17 cellular contexts compared by ENCODE assay signal in the genomic region with DNA sequence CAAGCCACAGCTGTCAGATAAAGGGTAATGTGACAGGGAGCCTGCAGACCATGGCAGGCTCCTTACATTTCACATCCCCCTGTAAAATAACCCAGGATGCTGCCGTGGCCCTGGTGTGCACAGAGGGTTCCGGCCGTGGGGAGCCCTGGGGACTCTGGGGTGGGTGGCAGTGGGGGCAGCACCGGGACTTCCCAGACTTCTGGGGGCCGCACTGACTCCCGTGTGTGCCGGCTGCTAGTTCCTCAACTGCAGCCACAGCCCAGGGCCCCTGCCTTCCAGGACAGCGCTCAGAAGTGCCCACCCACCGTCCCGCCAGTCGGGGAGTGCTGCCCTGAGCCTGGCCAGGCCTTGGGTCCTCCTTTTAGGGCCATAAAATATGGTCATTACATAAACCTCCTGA. TPM values are rescaled to one million over a fixed set of nuclear protein-coding genes. Genes with fewer than 3 reads are reported as not detected.
A peak's percentile ranks its signal among the peaks of the same experiment; 100 is the strongest.
DNase-seq lines count a peak whose midpoint lies in the region; ATAC-seq and TF ChIP-seq lines count a peak whose summit lies in the region.
"Had no signal": no experiment of that assay in that cellular context is flagged by ENCODE, and none has a peak within 500 bp of the region (broad histone marks: within the 10 kb centered on the region; RNA-seq: fewer than 3 reads in every experiment).

No MANE protein-coding gene starts in this region.

- no peaks in the 10 kb centered on the region for H3K36me3 Mint-ChIP-seq in H9 (ENCODE audit: insufficient read depth in 1 of 3, low read depth in 3 of 3)
- H3K36me3 Mint-ChIP-seq in naive thymus-derived CD8-positive, alpha-beta T cell = no peaks in the 10 kb centered on the region

- H4K91ac ChIP-seq in H9 (ENCODE audit: insufficient read length, low read depth, low read length) = no peak overlapping the region

- no peak overlapping the region for H3K56ac ChIP-seq in H9 (ENCODE audit: insufficient read length, low read depth, low read length)

- CTCF ChIA-PET in SK-N-SH (lab: Yijun Ruan, JAX) = interaction anchor here (0.8 to 10.9 kb wide), 3 partner anchors 21 to 161 kb away, joined by 3 to 128 read pairs (median 5); no protein-coding TSS in a partner anchor

- H4K20me1 ChIP-seq in SK-N-SH (ENCODE audit: insufficient read depth) = no peaks in the 10 kb centered on the region
- no peaks in the 10 kb centered on the region for H4K20me1 ChIP-seq in H9 (ENCODE audit: control insufficient read depth, insufficient read depth, insufficient read length)

- H3K4me3 Mint-ChIP-seq in H9 = no peak overlapping the region
- no peak overlapping the region for H3K4me3 Mint-ChIP-seq in naive thymus-derived CD8-positive, alpha-beta T cell
- H3K4me3 Mint-ChIP-seq: GM23338 had no signal

- TF ChIP-seq RAD21 in SK-N-SH (IDR thresholded peaks at IDR 0.05; ENCODE audit: low read length) = no peak

- no peaks in the 10 kb centered on the region for H3K23me2 ChIP-seq in H9 (ENCODE audit: insufficient read length, low read depth, low read length, poor library complexity, severe bottlenecking)

- H3K9me3 ChIP-seq in SK-N-SH = no peaks in the 10 kb centered on the region
- no peaks in the 10 kb centered on the region for H3K9me3 ChIP-seq in H9 (ENCODE audit: control insufficient read depth, low read depth, low read length)
- H3K9me3 ChIP-seq in sigmoid colon = no peaks in the 10 kb centered on the region

- no peak overlapping the region for H3K4me3 ChIP-seq in SK-N-SH (ENCODE audit: low read depth in 2 of 2, low read length in 1 of 2)
- H3K4me3 ChIP-seq in sigmoid colon = no peak overlapping the region
- H3K4me3 ChIP-seq: GM23338 had no signal

- H2BK12ac ChIP-seq in H9 (ENCODE audit: insufficient read length, low read depth, low read length) = no peak overlapping the region

- H3K79me1 ChIP-seq in H9 (ENCODE audit: insufficient read depth, low read depth, low read length, poor library complexity, severe bottlenecking) = no peaks in the 10 kb centered on the region

- no peak overlapping the region for H2BK15ac ChIP-seq in H9 (ENCODE audit: low read depth, low read length)

- H3K4ac ChIP-seq in H9 (ENCODE audit: low read depth, low read length) = no peak overlapping the region

- TF ChIP-seq CTCF in SK-N-SH (IDR thresholded peaks at IDR 0.05) = no peak
- TF ChIP-seq CTCF in H9 (conservative IDR thresholded peaks at IDR 0.05) = no peak
- TF ChIP-seq CTCF in sigmoid colon (IDR thresholded peaks at IDR 0.05) = no peak

- no peak overlapping the region for H3K14ac ChIP-seq in H9 (ENCODE audit: insufficient read depth, low read length)

- no peak overlapping the region for H2BK120ac ChIP-seq in H9 (ENCODE audit: low read depth, low read length, poor library complexity, severe bottlenecking)

- POLR2A ChIA-PET in SK-N-SH (lab: Yijun Ruan, JAX) = no interaction called here
- POLR2A ChIA-PET in naive thymus-derived CD8-positive, alpha-beta T cell (lab: Charles Lee) = no interaction called here

- H3K18ac ChIP-seq in H9 (ENCODE audit: insufficient read length, low read depth, low read length) = no peak overlapping the region

- H3K9ac ChIP-seq in SK-N-SH (no peak overlapping the region), H9 (ENCODE audit: extremely low read depth, insufficient read length, low read length) (no peak overlapping the region)

- no peaks in the 10 kb centered on the region for H3K9me2 ChIP-seq in SK-N-SH

- H3F3A ChIP-seq in SK-N-SH (replicated peaks; ENCODE audit: insufficient read depth) = no peaks in the 10 kb centered on the region

- TF ChIP-seq EP300 in SK-N-SH (IDR thresholded peaks at IDR 0.05; ENCODE audit: borderline replicate concordance in 1 of 2, low read depth in 1 of 2, low read length in 1 of 2) = no peak
- TF ChIP-seq EP300 in sigmoid colon (IDR thresholded peaks at IDR 0.05) = no peak

- H3K27ac ChIP-seq in SK-N-SH (ENCODE audit: low read depth in 2 of 2, low read length in 1 of 2) = no peak overlapping the region
- no peak overlapping the region for H3K27ac ChIP-seq in H9 (ENCODE audit: insufficient read length, low read depth, low read length)
- no peak overlapping the region for H3K27ac ChIP-seq in sigmoid colon
- H3K27ac ChIP-seq: 22Rv1 had no signal

- no peak overlapping the region for H3K4me2 ChIP-seq in SK-N-SH
- no peak overlapping the region for H3K4me2 ChIP-seq in H9 (ENCODE audit: insufficient read depth, insufficient read length, low read length)
- H3K4me2 ChIP-seq: GM23338 had no signal

- no peaks in the 10 kb centered on the region for H3K36me3 ChIP-seq in SK-N-SH (replicated peaks in 1 of 2; ENCODE audit: control insufficient read depth in 1 of 2, insufficient read depth in 2 of 2, low read length in 1 of 2)
- no peaks in the 10 kb centered on the region for H3K36me3 ChIP-seq in sigmoid colon

- H3K27me3 ChIP-seq in SK-N-SH (ENCODE audit: insufficient read depth) = peaks cover 67% of the 10 kb centered on the region
- H3K27me3 ChIP-seq in H9 (ENCODE audit: insufficient read depth, low read length) = no peaks in the 10 kb centered on the region
- H3K27me3 ChIP-seq in sigmoid colon = peaks cover 0 to 30% (median 0%) of the 10 kb centered on the region in 3 donors

- H3K27me3 Mint-ChIP-seq in H9 (ENCODE audit: low read depth) = peaks cover 22% of the 10 kb centered on the region
- peaks cover 2 to 31% (median 9%) of the 10 kb centered on the region in 5 donors for H3K27me3 Mint-ChIP-seq in naive thymus-derived CD8-positive, alpha-beta T cell

- H3K9me3 Mint-ChIP-seq in H9 = no peaks in the 10 kb centered on the region; a peak in 1 of 5 replicates
- H3K9me3 Mint-ChIP-seq in naive thymus-derived CD8-positive, alpha-beta T cell = no peaks in the 10 kb centered on the region
- H3K9me3 Mint-ChIP-seq: GM23338 had no signal

- no peak overlapping the region for H4K5ac ChIP-seq in H9 (ENCODE audit: insufficient read length, low read depth, low read length)

- H3K23ac ChIP-seq in H9 (ENCODE audit: insufficient read length, low read depth, low read length) = no peak overlapping the region

- H2BK20ac ChIP-seq in H9 (ENCODE audit: low read depth, low read length, poor library complexity, severe bottlenecking) = no peak overlapping the region

- DNase-seq in SK-N-SH = peak; percentile 23
- DNase-seq in H9 = peak; percentile 14
- DNase-seq in mesenteric fat pad (ENCODE audit: low spot score) = peak; percentile 86
- peak; percentile 24 for DNase-seq in sigmoid colon
- no peak for DNase-seq in HUDEP-2 (lab: John Stamatoyannopoulos, UW; ENCODE audit: unreplicated experiment in 76 of 76)
- DNase-seq in naive thymus-derived CD8-positive, alpha-beta T cell = no peak
- DNase-seq: AML-193, MM.1S, NCI-H2081 treated with DMSO at 0.1 percent for 48 hours had no signal

- no peak overlapping the region for H3K27ac Mint-ChIP-seq in H9
- no peak overlapping the region for H3K27ac Mint-ChIP-seq in naive thymus-derived CD8-positive, alpha-beta T cell
- H3K27ac Mint-ChIP-seq: GM23338 had no signal

- ATAC-seq in SK-N-SH treated with all-trans-retinoic acid at 6 μM for 48 hours (no peak), GM18498 (IDR thresholded peaks at IDR 0.05; ENCODE audit: unreplicated experiment) (no peak)
- ATAC-seq in naive thymus-derived CD8-positive, alpha-beta T cell = no peak
- ATAC-seq: GM23338, HCT116, Panc1 had no signal

- H2AFZ ChIP-seq in SK-N-SH (ENCODE audit: low read depth) = no peak overlapping the region
- no peak overlapping the region for H2AFZ ChIP-seq in H9 (ENCODE audit: low read length)
- H2AFZ ChIP-seq: GM23338 had no signal

- WGBS in SK-N-SH (ENCODE audit: low lambda C conversion rate) = 46% methylated on average over 5 of the region's 11 CpGs
- no CpG with 5 or more reads among the region's 11 CpGs for whole genome bisulfite sequencing in H9 (ENCODE audit: extremely low coverage, insufficient read length, low lambda C conversion rate)
- 69 to 70% methylated on average over 11 of the region's 11 CpGs for WGBS in sigmoid colon, 2 donors

- intact Hi-C loops in sigmoid colon (cut with DNase I) = no loop called here

- no peak overlapping the region for H2AK5ac ChIP-seq in H9 (ENCODE audit: insufficient read length, low read length)

- peaks cover 0 to 11% of the 10 kb centered on the region in 2 experiments; a peak in 2 of 4 replicates for H3K4me1 Mint-ChIP-seq in H9
- no peaks in the 10 kb centered on the region for H3K4me1 Mint-ChIP-seq in naive thymus-derived CD8-positive, alpha-beta T cell
- H3K4me1 Mint-ChIP-seq: GM23338 had no signal

- no peak for TF ChIP-seq POLR2A in sigmoid colon (IDR thresholded peaks at IDR 0.05)

- no peak overlapping the region for H2BK5ac ChIP-seq in H9 (ENCODE audit: insufficient read length, low read length)

- H3K4me1 ChIP-seq in SK-N-SH (ENCODE audit: control insufficient read depth in 1 of 2, insufficient read depth in 2 of 2, low read depth in 1 of 2, low read length in 1 of 2) = peaks cover 0 to 12% of the 10 kb centered on the region in 2 experiments; a peak in 1 of 4 replicates
- H3K4me1 ChIP-seq in H9 (ENCODE audit: insufficient read depth, low read length) = no peaks in the 10 kb centered on the region
- H3K4me1 ChIP-seq in sigmoid colon = no peaks in the 10 kb centered on the region

- H4K8ac ChIP-seq in H9 (replicated peaks; ENCODE audit: insufficient read length, low read depth, low read length) = no peak overlapping the region

- no peak overlapping the region for H3T11ph ChIP-seq in H9 (ENCODE audit: low read length)

- H3K79me2 ChIP-seq in SK-N-SH (ENCODE audit: insufficient read depth) (no peaks in the 10 kb centered on the region), H9 (ENCODE audit: insufficient read depth, low read length) (no peaks in the 10 kb centered on the region)

TF ChIP-seq in SK-N-SH, 30 proteins besides CTCF, POLR2A, EP300 and RAD21 (continues in another document):
- TF ChIP-seq TCF12 (IDR thresholded peaks at IDR 0.05) = no peak
- TF ChIP-seq RXRA (IDR thresholded peaks at IDR 0.05; ENCODE audit: borderline replicate concordance, low read depth) = no peak
- no peak for TF ChIP-seq FOXM1 (IDR thresholded peaks at IDR 0.05; ENCODE audit: low read depth)
- TF ChIP-seq FOXJ3 (CRISPR knock-in tag; IDR thresholded peaks at IDR 0.05) = no peak

TF ChIP-seq in SK-N-SH treated with all-trans-retinoic acid at 6 μM for 48 hours, 23 proteins besides CTCF, POLR2A, EP300 and RAD21:
- TF ChIP-seq GLIS3 (CRISPR knock-in tag; IDR thresholded peaks at IDR 0.05) = no peak
TF ChIP-seq in SK-N-SH treated with all-trans-retinoic acid at 6 μM for 48 hours: peak in this region for 0.

RNA-seq across cellular contexts. Expression of a gene that starts 56.5 kb away (rescaled TPM):
- not detected in 2 replicates for polyA plus RNA-seq in SK-N-SH (2012; rRNA removed)
- polyA plus RNA-seq in SK-N-SH (2012; cell fraction: cytosol; rRNA removed) = not detected in 2 replicates
- polyA plus RNA-seq in SK-N-SH (2012; cell fraction: nucleus; rRNA removed) = not detected in 2 replicates
- not detected in 2 replicates for total RNA-seq in H9 (2021)
- not detected for total RNA-seq in mesenteric fat pad
- not detected for total RNA-seq in sigmoid colon
- polyA plus RNA-seq in sigmoid colon = not detected
- total RNA-seq in naive thymus-derived CD8-positive, alpha-beta T cell = not detected
- not detected for polyA plus RNA-seq in naive thymus-derived CD8-positive, alpha-beta T cell
- total RNA-seq: GM23338, LHCN-M2, NCI-H460 had no signal
- polyA plus RNA-seq: GM23338 had no signal

Comparison
In these comparisons a context has a peak if more than half of its experiments do, and no peak if none do; other contexts are left out.
1. DNase-seq: peak in SK-N-SH (single experiment), H9 (single experiment), mesenteric fat pad (single experiment) and sigmoid colon (single experiment); none in HUDEP-2 (0 of 76) and naive thymus-derived CD8-positive, alpha-beta T cell (0 of 10).